In the genomic region with DNA sequence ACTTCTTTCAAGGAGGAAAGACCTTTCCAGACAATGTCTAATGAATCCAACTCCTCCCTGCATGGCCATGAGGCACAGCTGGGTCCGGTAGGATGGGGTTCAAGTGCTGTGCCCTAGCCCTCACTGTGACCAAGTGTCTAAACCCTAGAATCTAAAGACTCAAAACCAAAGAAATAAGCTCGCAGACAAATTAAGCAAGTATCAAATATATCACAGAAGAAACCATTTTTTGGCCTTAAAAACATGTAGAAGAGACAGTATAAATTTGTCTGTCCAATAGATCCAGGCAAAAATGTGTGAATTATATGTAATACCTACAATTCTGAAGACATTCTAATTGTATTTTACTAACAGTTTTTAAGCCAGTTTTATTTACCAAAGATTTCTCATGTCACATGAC, we compare ENCODE assay signal across 6 cellular contexts.
"Had no signal": no experiment of that assay in that cellular context is flagged by ENCODE, and none has a peak within 500 bp of the region (broad histone marks: within the 10 kb centered on the region; RNA-seq: fewer than 3 reads in every experiment).

No MANE protein-coding gene starts in this region.

- H3K4me3 ChIP-seq: K562 had no signal

- DNase-seq: IMR-90, KBM-7, KG1 had no signal

- H3K27ac ChIP-seq: HL-60, KMS-11 had no signal
